2 cellular contexts compared by ENCODE assay signal in genomic region chr22:22901578-22902218, GRCh38.
A peak's percentile ranks its signal among the peaks of the same experiment; 100 is the strongest.
TF ChIP-seq lines count a peak whose summit lies in the region.

No MANE protein-coding gene starts in this region.

TF ChIP-seq in HepG2, 621 proteins besides CTCF, POLR2A, EP300 and RAD21:
- TF ChIP-seq ZBTB43 (CRISPR knock-in tag; conservative IDR thresholded peaks at IDR 0.05) (no peak), ZNF207 (IDR thresholded peaks at IDR 0.05; ENCODE audit: borderline replicate concordance) (peak; percentile 16; the same call in 1 of the 2 replicates), SMYD3 (CRISPR knock-in tag; IDR thresholded peaks at IDR 0.05) (no peak), ZNF296 (CRISPR knock-in tag; conservative IDR thresholded peaks at IDR 0.05) (no peak), ZNF235 (CRISPR knock-in tag; IDR thresholded peaks at IDR 0.05; ENCODE audit: borderline replicate concordance) (no peak), DNMT3B (CRISPR knock-in tag; conservative IDR thresholded peaks at IDR 0.05) (no peak), ZNF33B (CRISPR knock-in tag; IDR thresholded peaks at IDR 0.05) (no peak), ZNF333 (CRISPR knock-in tag; IDR thresholded peaks at IDR 0.05; ENCODE audit: borderline replicate concordance) (no peak)
TF ChIP-seq in HepG2: peak in this region for 1.

TF ChIP-seq in GM12878, 131 proteins besides CTCF, POLR2A, EP300 and RAD21 (continues in another document):
- TF ChIP-seq BMI1 (IDR thresholded peaks at IDR 0.05; ENCODE audit: borderline replicate concordance): peak; percentile 65
- peak; percentile 90 for TF ChIP-seq NFIC (IDR thresholded peaks at IDR 0.05; ENCODE audit: low read depth, low read length)
- TF ChIP-seq ZSCAN29 (IDR thresholded peaks at IDR 0.05): no peak
- TF ChIP-seq SMARCA5 (IDR thresholded peaks at IDR 0.05): no peak
- TF ChIP-seq, protein P1, sequence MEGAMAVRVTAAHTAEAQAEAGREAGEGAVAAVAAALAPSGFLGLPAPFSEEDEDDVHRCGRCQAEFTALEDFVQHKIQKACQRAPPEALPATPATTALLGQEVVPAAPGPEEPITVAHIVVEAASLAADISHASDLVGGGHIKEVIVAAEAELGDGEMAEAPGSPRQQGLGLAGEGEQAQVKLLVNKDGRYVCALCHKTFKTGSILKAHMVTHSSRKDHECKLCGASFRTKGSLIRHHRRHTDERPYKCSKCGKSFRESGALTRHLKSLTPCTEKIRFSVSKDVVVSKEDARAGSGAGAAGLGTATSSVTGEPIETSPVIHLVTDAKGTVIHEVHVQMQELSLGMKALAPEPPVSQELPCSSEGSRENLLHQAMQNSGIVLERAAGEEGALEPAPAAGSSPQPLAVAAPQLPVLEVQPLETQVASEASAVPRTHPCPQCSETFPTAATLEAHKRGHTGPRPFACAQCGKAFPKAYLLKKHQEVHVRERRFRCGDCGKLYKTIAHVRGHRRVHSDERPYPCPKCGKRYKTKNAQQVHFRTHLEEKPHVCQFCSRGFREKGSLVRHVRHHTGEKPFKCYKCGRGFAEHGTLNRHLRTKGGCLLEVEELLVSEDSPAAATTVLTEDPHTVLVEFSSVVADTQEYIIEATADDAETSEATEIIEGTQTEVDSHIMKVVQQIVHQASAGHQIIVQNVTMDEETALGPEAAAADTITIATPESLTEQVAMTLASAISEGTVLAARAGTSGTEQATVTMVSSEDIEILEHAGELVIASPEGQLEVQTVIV (IDR thresholded peaks at IDR 0.05; ENCODE audit: borderline replicate concordance, partially characterized antibody): no peak
- TF ChIP-seq WRNIP1 (IDR thresholded peaks at IDR 0.05; ENCODE audit: borderline replicate concordance, low read depth, low read length): no peak
- no peak for TF ChIP-seq ATF7 (IDR thresholded peaks at IDR 0.05; ENCODE audit: low read depth)
- TF ChIP-seq TAF1 (IDR thresholded peaks at IDR 0.05; ENCODE audit: borderline replicate concordance, low read depth, low read length): peak; percentile 37
- no peak for TF ChIP-seq GABPA (IDR thresholded peaks at IDR 0.05; ENCODE audit: low read depth)
- TF ChIP-seq SP1 (IDR thresholded peaks at IDR 0.05; ENCODE audit: low read depth, low read length): no peak
- TF ChIP-seq, protein P2, sequence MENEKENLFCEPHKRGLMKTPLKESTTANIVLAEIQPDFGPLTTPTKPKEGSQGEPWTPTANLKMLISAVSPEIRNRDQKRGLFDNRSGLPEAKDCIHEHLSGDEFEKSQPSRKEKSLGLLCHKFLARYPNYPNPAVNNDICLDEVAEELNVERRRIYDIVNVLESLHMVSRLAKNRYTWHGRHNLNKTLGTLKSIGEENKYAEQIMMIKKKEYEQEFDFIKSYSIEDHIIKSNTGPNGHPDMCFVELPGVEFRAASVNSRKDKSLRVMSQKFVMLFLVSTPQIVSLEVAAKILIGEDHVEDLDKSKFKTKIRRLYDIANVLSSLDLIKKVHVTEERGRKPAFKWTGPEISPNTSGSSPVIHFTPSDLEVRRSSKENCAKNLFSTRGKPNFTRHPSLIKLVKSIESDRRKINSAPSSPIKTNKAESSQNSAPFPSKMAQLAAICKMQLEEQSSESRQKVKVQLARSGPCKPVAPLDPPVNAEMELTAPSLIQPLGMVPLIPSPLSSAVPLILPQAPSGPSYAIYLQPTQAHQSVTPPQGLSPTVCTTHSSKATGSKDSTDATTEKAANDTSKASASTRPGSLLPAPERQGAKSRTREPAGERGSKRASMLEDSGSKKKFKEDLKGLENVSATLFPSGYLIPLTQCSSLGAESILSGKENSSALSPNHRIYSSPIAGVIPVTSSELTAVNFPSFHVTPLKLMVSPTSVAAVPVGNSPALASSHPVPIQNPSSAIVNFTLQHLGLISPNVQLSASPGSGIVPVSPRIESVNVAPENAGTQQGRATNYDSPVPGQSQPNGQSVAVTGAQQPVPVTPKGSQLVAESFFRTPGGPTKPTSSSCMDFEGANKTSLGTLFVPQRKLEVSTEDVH (IDR thresholded peaks at IDR 0.05; ENCODE audit: low read depth, partially characterized antibody): no peak
- peak; percentile 75 for TF ChIP-seq POU2F2 (IDR thresholded peaks at IDR 0.05; ENCODE audit: borderline replicate concordance, low read depth, low read length)
- TF ChIP-seq PAX8 (IDR thresholded peaks at IDR 0.05): no peak
- no peak; the same call in 1 of the 2 replicates for TF ChIP-seq CHD2 (IDR thresholded peaks at IDR 0.05; ENCODE audit: borderline replicate concordance, low read depth, low read length)
- TF ChIP-seq KAT2A (conservative IDR thresholded peaks at IDR 0.05; ENCODE audit: control insufficient read depth, low read depth, low read length): no peak
- TF ChIP-seq ETV6 (conservative IDR thresholded peaks at IDR 0.05 in 1 of 2, IDR thresholded peaks at IDR 0.05 in 1 of 2; ENCODE audit: borderline replicate concordance in 1 of 2, low read depth in 1 of 2): no peak; a peak in 1 of 4 replicates
- no peak; the same call in 1 of the 2 replicates for TF ChIP-seq IRF4 (IDR thresholded peaks at IDR 0.05; ENCODE audit: low read depth, low read length)
- TF ChIP-seq, protein P3, sequence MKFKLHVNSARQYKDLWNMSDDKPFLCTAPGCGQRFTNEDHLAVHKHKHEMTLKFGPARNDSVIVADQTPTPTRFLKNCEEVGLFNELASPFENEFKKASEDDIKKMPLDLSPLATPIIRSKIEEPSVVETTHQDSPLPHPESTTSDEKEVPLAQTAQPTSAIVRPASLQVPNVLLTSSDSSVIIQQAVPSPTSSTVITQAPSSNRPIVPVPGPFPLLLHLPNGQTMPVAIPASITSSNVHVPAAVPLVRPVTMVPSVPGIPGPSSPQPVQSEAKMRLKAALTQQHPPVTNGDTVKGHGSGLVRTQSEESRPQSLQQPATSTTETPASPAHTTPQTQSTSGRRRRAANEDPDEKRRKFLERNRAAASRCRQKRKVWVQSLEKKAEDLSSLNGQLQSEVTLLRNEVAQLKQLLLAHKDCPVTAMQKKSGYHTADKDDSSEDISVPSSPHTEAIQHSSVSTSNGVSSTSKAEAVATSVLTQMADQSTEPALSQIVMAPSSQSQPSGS (IDR thresholded peaks at IDR 0.05; ENCODE audit: low read length): peak; percentile 92
- peak; percentile 83 for TF ChIP-seq BCL11A (IDR thresholded peaks at IDR 0.05; ENCODE audit: low read depth, low read length)
- TF ChIP-seq PRDM15 (CRISPR knock-in tag; IDR thresholded peaks at IDR 0.05): no peak
- no peak for TF ChIP-seq FOXK2 (IDR thresholded peaks at IDR 0.05)
- no peak for TF ChIP-seq MTA2 (IDR thresholded peaks at IDR 0.05; ENCODE audit: low read depth)
- TF ChIP-seq ZNF622 (IDR thresholded peaks at IDR 0.05): no peak
- TF ChIP-seq, protein P4, sequence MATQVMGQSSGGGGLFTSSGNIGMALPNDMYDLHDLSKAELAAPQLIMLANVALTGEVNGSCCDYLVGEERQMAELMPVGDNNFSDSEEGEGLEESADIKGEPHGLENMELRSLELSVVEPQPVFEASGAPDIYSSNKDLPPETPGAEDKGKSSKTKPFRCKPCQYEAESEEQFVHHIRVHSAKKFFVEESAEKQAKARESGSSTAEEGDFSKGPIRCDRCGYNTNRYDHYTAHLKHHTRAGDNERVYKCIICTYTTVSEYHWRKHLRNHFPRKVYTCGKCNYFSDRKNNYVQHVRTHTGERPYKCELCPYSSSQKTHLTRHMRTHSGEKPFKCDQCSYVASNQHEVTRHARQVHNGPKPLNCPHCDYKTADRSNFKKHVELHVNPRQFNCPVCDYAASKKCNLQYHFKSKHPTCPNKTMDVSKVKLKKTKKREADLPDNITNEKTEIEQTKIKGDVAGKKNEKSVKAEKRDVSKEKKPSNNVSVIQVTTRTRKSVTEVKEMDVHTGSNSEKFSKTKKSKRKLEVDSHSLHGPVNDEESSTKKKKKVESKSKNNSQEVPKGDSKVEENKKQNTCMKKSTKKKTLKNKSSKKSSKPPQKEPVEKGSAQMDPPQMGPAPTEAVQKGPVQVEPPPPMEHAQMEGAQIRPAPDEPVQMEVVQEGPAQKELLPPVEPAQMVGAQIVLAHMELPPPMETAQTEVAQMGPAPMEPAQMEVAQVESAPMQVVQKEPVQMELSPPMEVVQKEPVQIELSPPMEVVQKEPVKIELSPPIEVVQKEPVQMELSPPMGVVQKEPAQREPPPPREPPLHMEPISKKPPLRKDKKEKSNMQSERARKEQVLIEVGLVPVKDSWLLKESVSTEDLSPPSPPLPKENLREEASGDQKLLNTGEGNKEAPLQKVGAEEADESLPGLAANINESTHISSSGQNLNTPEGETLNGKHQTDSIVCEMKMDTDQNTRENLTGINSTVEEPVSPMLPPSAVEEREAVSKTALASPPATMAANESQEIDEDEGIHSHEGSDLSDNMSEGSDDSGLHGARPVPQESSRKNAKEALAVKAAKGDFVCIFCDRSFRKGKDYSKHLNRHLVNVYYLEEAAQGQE (IDR thresholded peaks at IDR 0.05; ENCODE audit: low read depth, low read length): no peak
- TF ChIP-seq STAT3 (IDR thresholded peaks at IDR 0.05; ENCODE audit: low read depth, low read length): no peak
- TF ChIP-seq NFXL1 (IDR thresholded peaks at IDR 0.05; ENCODE audit: borderline replicate concordance): no peak
- TF ChIP-seq RAD51 (IDR thresholded peaks at IDR 0.05): no peak
- no peak for TF ChIP-seq FOS (IDR thresholded peaks at IDR 0.05; ENCODE audit: borderline replicate concordance, extremely low read depth, insufficient read length)
- no peak for TF ChIP-seq KLF5 (IDR thresholded peaks at IDR 0.05; ENCODE audit: partially characterized antibody)
- TF ChIP-seq YBX1 (IDR thresholded peaks at IDR 0.05): no peak
- TF ChIP-seq CBFB (IDR thresholded peaks at IDR 0.05; ENCODE audit: low read depth): peak; percentile 79; the same call in 1 of the 2 replicates
- peak; percentile 82 for TF ChIP-seq PAX5 (IDR thresholded peaks at IDR 0.05; ENCODE audit: borderline replicate concordance, low read depth, low read length)
- TF ChIP-seq MTA3 (IDR thresholded peaks at IDR 0.05; ENCODE audit: borderline replicate concordance, low read length): peak; percentile 100
- TF ChIP-seq ZZZ3 (IDR thresholded peaks at IDR 0.05; ENCODE audit: control insufficient read depth, insufficient read length, low read depth): no peak
- no peak for TF ChIP-seq STAT1 (conservative IDR thresholded peaks at IDR 0.05)
- peak in 1 of 2 experiments; percentile 17; a peak in 1 of 4 replicates for TF ChIP-seq CEBPB (IDR thresholded peaks at IDR 0.05; ENCODE audit: borderline replicate concordance in 1 of 2, low read depth in 2 of 2, low read length in 2 of 2)
- TF ChIP-seq NFYA (IDR thresholded peaks at IDR 0.05; ENCODE audit: borderline replicate concordance, low read depth, low read length): no peak
- TF ChIP-seq, protein P5, sequence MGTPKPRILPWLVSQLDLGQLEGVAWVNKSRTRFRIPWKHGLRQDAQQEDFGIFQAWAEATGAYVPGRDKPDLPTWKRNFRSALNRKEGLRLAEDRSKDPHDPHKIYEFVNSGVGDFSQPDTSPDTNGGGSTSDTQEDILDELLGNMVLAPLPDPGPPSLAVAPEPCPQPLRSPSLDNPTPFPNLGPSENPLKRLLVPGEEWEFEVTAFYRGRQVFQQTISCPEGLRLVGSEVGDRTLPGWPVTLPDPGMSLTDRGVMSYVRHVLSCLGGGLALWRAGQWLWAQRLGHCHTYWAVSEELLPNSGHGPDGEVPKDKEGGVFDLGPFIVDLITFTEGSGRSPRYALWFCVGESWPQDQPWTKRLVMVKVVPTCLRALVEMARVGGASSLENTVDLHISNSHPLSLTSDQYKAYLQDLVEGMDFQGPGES (IDR thresholded peaks at IDR 0.05): no peak
- no peak for TF ChIP-seq CHD1 (IDR thresholded peaks at IDR 0.05; ENCODE audit: low read depth, low read length)
- TF ChIP-seq, protein P6, sequence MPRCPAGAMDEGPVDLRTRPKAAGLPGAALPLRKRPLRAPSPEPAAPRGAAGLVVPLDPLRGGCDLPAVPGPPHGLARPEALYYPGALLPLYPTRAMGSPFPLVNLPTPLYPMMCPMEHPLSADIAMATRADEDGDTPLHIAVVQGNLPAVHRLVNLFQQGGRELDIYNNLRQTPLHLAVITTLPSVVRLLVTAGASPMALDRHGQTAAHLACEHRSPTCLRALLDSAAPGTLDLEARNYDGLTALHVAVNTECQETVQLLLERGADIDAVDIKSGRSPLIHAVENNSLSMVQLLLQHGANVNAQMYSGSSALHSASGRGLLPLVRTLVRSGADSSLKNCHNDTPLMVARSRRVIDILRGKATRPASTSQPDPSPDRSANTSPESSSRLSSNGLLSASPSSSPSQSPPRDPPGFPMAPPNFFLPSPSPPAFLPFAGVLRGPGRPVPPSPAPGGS (IDR thresholded peaks at IDR 0.05; ENCODE audit: borderline replicate concordance, insufficient read depth, low read depth, low read length, poor library complexity, severe bottlenecking): peak; percentile 5
- TF ChIP-seq CBX5 (IDR thresholded peaks at IDR 0.05; ENCODE audit: low read depth): no peak
- TF ChIP-seq MAX (IDR thresholded peaks at IDR 0.05; ENCODE audit: low read depth, low read length): no peak
- TF ChIP-seq EED (IDR thresholded peaks at IDR 0.05; ENCODE audit: low read depth): peak; percentile 89
- no peak for TF ChIP-seq GATAD2B (conservative IDR thresholded peaks at IDR 0.05; ENCODE audit: low read depth)
- TF ChIP-seq RUNX3 (IDR thresholded peaks at IDR 0.05; ENCODE audit: low read length): peak; percentile 41; the same call in 1 of the 2 replicates
